ENCODE assay signal across 24 cellular contexts in the genomic region with DNA sequence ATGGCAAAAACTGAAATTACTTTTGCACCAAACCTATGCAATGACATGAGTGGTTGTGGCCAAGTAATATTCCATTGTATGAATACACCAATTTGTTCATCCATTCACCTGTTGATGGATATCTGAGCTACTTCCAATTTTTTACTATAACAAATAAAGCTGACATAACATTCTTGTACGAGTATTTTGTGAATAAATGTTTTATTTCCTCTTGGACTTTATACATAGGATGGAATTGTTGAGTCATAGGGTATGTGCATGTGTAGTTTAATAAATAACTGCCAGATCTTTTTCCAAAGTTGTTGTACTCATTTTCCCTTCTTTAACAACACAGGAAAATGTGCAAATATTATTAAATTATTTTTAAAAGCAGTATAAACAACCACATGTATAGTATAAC.
A peak's percentile ranks its signal among the peaks of the same experiment; 100 is the strongest.
DNase-seq lines count a peak whose midpoint lies in the region; ATAC-seq, FAIRE-seq and TF ChIP-seq lines count a peak whose summit lies in the region.
"Had no signal": no experiment of that assay in that cellular context is flagged by ENCODE, and none has a peak within 500 bp of the region (broad histone marks: within the 10 kb centered on the region; RNA-seq: fewer than 3 reads in every experiment).

No MANE protein-coding gene starts in this region.

- H3K36me3 ChIP-seq in HAP-1 (replicated peaks) = no peaks in the 10 kb centered on the region
- no peaks in the 10 kb centered on the region for H3K36me3 ChIP-seq in Karpas-422 (ENCODE audit: insufficient read depth, low read length)
- H3K36me3 ChIP-seq: BLaER1 had no signal

- no peak overlapping the region for H2AFZ ChIP-seq in Karpas-422 (ENCODE audit: low read length)

- H3K9ac ChIP-seq in Karpas-422 (ENCODE audit: low read length) = no peak overlapping the region
- H3K9ac ChIP-seq: BLaER1 had no signal

- no peak overlapping the region for H3K4me2 ChIP-seq in Karpas-422 (ENCODE audit: low read depth, low read length, poor library complexity, severe bottlenecking)
- H3K4me2 ChIP-seq: BLaER1 had no signal

- no peak for TF ChIP-seq CTCF in dorsolateral prefrontal cortex (IDR thresholded peaks at IDR 0.05 in 54 of 56, conservative IDR thresholded peaks at IDR 0.05 in 2 of 56; ENCODE audit: low read depth in 1 of 56, partially characterized antibody in 56 of 56)

- WGBS in right cardiac atrium = 32% methylated on average over 1 of the region's 1 CpG

- H3K4me3 ChIP-seq in right cardiac atrium (ENCODE audit: low read length) (no peak overlapping the region), HAP-1 (no peak overlapping the region), dorsolateral prefrontal cortex (no peak overlapping the region), Karpas-422 (ENCODE audit: low read length) (no peak overlapping the region)
- H3K4me3 ChIP-seq: BLaER1, GM12878, K562 had no signal

- H3K9me3 ChIP-seq in right cardiac atrium (ENCODE audit: control insufficient read depth, low read length) (no peaks in the 10 kb centered on the region), HAP-1 (no peaks in the 10 kb centered on the region), Karpas-422 (ENCODE audit: low read length) (no peaks in the 10 kb centered on the region)
- H3K9me3 ChIP-seq: BLaER1 had no signal

- no peaks in the 10 kb centered on the region for H3K79me2 ChIP-seq in Karpas-422 (ENCODE audit: low read length)

- H3K27ac ChIP-seq in right cardiac atrium (ENCODE audit: low read length) = no peak overlapping the region
- H3K27ac ChIP-seq in dorsolateral prefrontal cortex = no peak overlapping the region
- H3K27ac ChIP-seq in Karpas-422 (ENCODE audit: low read length) = no peak overlapping the region
- H3K27ac ChIP-seq: BLaER1 had no signal

- no peaks in the 10 kb centered on the region for H3K27me3 ChIP-seq in right cardiac atrium (ENCODE audit: control insufficient read depth, insufficient read depth)
- H3K27me3 ChIP-seq in HAP-1 (ENCODE audit: low read depth) = no peaks in the 10 kb centered on the region
- H3K27me3 ChIP-seq in dorsolateral prefrontal cortex = peaks cover 0 to 8% (median 0%) of the 10 kb centered on the region in 45 donors
- H3K27me3 ChIP-seq in Karpas-422 (ENCODE audit: low read length) = no peaks in the 10 kb centered on the region
- H3K27me3 ChIP-seq: BLaER1 had no signal

- peak; percentile 84 for FAIRE-seq in RCC 7860 (lab: Jason Lieb, UNC)
- FAIRE-seq: GM12878, K562 had no signal

- in situ Hi-C loops in HAP-1 (cut with MboI; ENCODE audit: low sequenced_read_pairs) = no loop called here

- peak; percentile 3 for DNase-seq in ELR (ENCODE audit: low read depth)
- peak; percentile 26 for DNase-seq in RCC 7860 (ENCODE audit: low spot score)
- peak; percentile 8 for DNase-seq in glomerular visceral epithelial cell (ENCODE audit: extremely low spot score)
- peak; percentile 82 for DNase-seq in renal cortical epithelial cell (ENCODE audit: low read depth)
- DNase-seq in right cardiac atrium = no peak
- no peak for DNase-seq in HAP-1 (ENCODE audit: low spot score in 2 of 2)
- DNase-seq in dorsolateral prefrontal cortex = no peak
- DNase-seq in Karpas-422 = no peak
- DNase-seq: CD4-positive, alpha-beta T cell; COR-L47; DMS 273 treated with DMSO at 0.1 percent for 48 hours; DMS79 treated with DMSO at 0.1 percent for 48 hours; GOT3; NCI-H1092; NCI-H1436; NCI-H2029; NCI-H2227 treated with DMSO at 0.1 percent for 48 hours; NCI-H510A treated with DMSO at 0.1 percent for 48 hours; NCI-H774; NK-92 treated with Interleukin-12 subunit alpha and Interleukin-12 subunit beta, amount 100 ng/mL, for 24 hours had no signal

- intact Hi-C loops in right cardiac atrium (cut with DNase I) = no loop called here
- intact Hi-C loops in dorsolateral prefrontal cortex (cut with DNase I) = no loop called here

- ATAC-seq in right cardiac atrium = no peak
- ATAC-seq: GM12878, K562, Panc1 had no signal

- H3K9me2 ChIP-seq in Karpas-422 (replicated peaks; ENCODE audit: insufficient read depth, low read length) = no peaks in the 10 kb centered on the region

- H3K4me1 ChIP-seq in right cardiac atrium (ENCODE audit: control insufficient read depth, insufficient read depth, low read length) = no peaks in the 10 kb centered on the region
- H3K4me1 ChIP-seq in HAP-1 = peaks cover 6% of the 10 kb centered on the region
- H3K4me1 ChIP-seq in Karpas-422 (ENCODE audit: low read length) = no peaks in the 10 kb centered on the region

- H4K20me1 ChIP-seq in Karpas-422 (ENCODE audit: insufficient read depth, low read depth, low read length) = no peaks in the 10 kb centered on the region
- H4K20me1 ChIP-seq: BLaER1 had no signal

Comparison
In these comparisons a context has a peak if more than half of its experiments do, and no peak if none do; other contexts are left out.
1. DNase-seq: peak in ELR (single experiment), RCC 7860 (single experiment), glomerular visceral epithelial cell (single experiment) and renal cortical epithelial cell (single experiment); none in right cardiac atrium (0 of 3), HAP-1 (0 of 2), dorsolateral prefrontal cortex (0 of 10) and Karpas-422 (single experiment).